31 cellular contexts compared by ENCODE assay signal in genomic region chr20:23335521-23335920, GRCh38.
"Had no signal": no experiment of that assay in that cellular context is flagged by ENCODE, and none has a peak within 500 bp of the region (broad histone marks: within the 10 kb centered on the region; RNA-seq: fewer than 3 reads in every experiment).

No MANE protein-coding gene starts in this region.

- ATAC-seq: activated T-helper 17 cell treated with anti-CD3 and anti-CD28 coated beads, Interleukin-2, amount 50 U/mL, for 72 hours; gastroesophageal sphincter; heart right ventricle had no signal

- H3K9me3 Mint-ChIP-seq: activated CD4-positive, alpha-beta memory T cell treated with anti-CD3 and anti-CD28 coated beads, Interleukin-2, amount 10 ng/mL, durations not matched to agents 7 days and 5 days; activated CD4-positive, alpha-beta T cell treated with anti-CD3 and anti-CD28 coated beads, Interleukin-2, amount 10 ng/mL, durations not matched to agents 7 days and 5 days; activated T-cell treated with anti-CD3 and anti-CD28 coated beads, Interleukin-2, amount 50 U/mL, for 24 hours; activated T-helper 17 cell treated with anti-CD3 and anti-CD28 coated beads, Interleukin-2, amount 50 U/mL, for 72 hours had no signal

- H3K9me3 ChIP-seq: esophagus squamous epithelium, gastroesophageal sphincter, heart right ventricle had no signal

- H3K36me3 ChIP-seq: brain microvascular endothelial cell, esophagus squamous epithelium, gastroesophageal sphincter, heart right ventricle had no signal

- FAIRE-seq: astrocyte, bronchial epithelial cell, colon, endometrium, endothelial cell of umbilical vein had no signal

- H3K27ac ChIP-seq: brain microvascular endothelial cell, epithelial cell of prostate, esophagus squamous epithelium, gastroesophageal sphincter, heart right ventricle had no signal

- H3K4me3 ChIP-seq: esophagus squamous epithelium, gastroesophageal sphincter, heart right ventricle had no signal

- DNase-seq: activated CD4-positive, alpha-beta memory T cell treated with anti-CD3 and anti-CD28 coated beads, Interleukin-2, amount 10 ng/mL, durations not matched to agents 7 days and 5 days; activated CD4-positive, alpha-beta T cell treated with anti-CD3 and anti-CD28 coated beads for 4 hours; activated CD4-positive, alpha-beta T cell treated with anti-CD3 and anti-CD28 coated beads, Interleukin-2, amount 10 ng/mL, durations not matched to agents 7 days and 5 days; activated CD4-positive, alpha-beta T cell treated with anti-CD3 and anti-CD28 coated beads, Interleukin-2, amount 50 U/mL, for 4 hours; activated CD4-positive, CD25-positive, alpha-beta regulatory T cell; activated CD4-positive, CD25-positive, alpha-beta regulatory T cell treated with anti-CD3 and anti-CD28 coated beads, Interleukin-2, amount 50 U/mL, for 72 hours; activated CD8-positive, alpha-beta memory T cell treated with anti-CD3 and anti-CD28 coated beads, Interleukin-2, amount 50 U/mL, for 48 hours; activated gamma-delta T cell; activated naive CD4-positive, alpha-beta T cell; activated naive CD4-positive, alpha-beta T cell treated with anti-CD3 and anti-CD28 coated beads, Interleukin-2, amount 50 U/mL, for 16 hours; activated T-cell treated with anti-CD3 and anti-CD28 coated beads for 4 hours; activated T-cell treated with anti-CD3 and anti-CD28 coated beads, Interleukin-2, amount 50 U/mL, for 24 hours; amniotic stem cell; anterior cingulate cortex; brain microvascular endothelial cell; caudate nucleus; cortex of kidney; effector CD8-positive, alpha-beta T cell; esophagus squamous epithelium; foreskin melanocyte; heart right ventricle; T-helper 2 cell had no signal

- H3K27me3 ChIP-seq: brain microvascular endothelial cell, esophagus squamous epithelium, heart right ventricle had no signal

- H3K27me3 Mint-ChIP-seq: activated CD4-positive, alpha-beta memory T cell treated with anti-CD3 and anti-CD28 coated beads, Interleukin-2, amount 10 ng/mL, durations not matched to agents 7 days and 5 days; activated CD4-positive, alpha-beta T cell treated with anti-CD3 and anti-CD28 coated beads, Interleukin-2, amount 10 ng/mL, durations not matched to agents 7 days and 5 days; activated naive CD8-positive, alpha-beta T cell; activated T-cell treated with anti-CD3 and anti-CD28 coated beads, Interleukin-2, amount 50 U/mL, for 24 hours had no signal

- H3K4me3 Mint-ChIP-seq: activated CD4-positive, alpha-beta memory T cell treated with anti-CD3 and anti-CD28 coated beads, Interleukin-2, amount 10 ng/mL, durations not matched to agents 7 days and 5 days; activated CD4-positive, alpha-beta T cell treated with anti-CD3 and anti-CD28 coated beads, Interleukin-2, amount 10 ng/mL, durations not matched to agents 7 days and 5 days; activated naive CD8-positive, alpha-beta T cell; activated T-cell treated with anti-CD3 and anti-CD28 coated beads, Interleukin-2, amount 50 U/mL, for 24 hours; activated T-helper 17 cell treated with anti-CD3 and anti-CD28 coated beads, Interleukin-2, amount 50 U/mL, for 72 hours had no signal
